1 cellular context compared by ENCODE assay signal in the genomic region with DNA sequence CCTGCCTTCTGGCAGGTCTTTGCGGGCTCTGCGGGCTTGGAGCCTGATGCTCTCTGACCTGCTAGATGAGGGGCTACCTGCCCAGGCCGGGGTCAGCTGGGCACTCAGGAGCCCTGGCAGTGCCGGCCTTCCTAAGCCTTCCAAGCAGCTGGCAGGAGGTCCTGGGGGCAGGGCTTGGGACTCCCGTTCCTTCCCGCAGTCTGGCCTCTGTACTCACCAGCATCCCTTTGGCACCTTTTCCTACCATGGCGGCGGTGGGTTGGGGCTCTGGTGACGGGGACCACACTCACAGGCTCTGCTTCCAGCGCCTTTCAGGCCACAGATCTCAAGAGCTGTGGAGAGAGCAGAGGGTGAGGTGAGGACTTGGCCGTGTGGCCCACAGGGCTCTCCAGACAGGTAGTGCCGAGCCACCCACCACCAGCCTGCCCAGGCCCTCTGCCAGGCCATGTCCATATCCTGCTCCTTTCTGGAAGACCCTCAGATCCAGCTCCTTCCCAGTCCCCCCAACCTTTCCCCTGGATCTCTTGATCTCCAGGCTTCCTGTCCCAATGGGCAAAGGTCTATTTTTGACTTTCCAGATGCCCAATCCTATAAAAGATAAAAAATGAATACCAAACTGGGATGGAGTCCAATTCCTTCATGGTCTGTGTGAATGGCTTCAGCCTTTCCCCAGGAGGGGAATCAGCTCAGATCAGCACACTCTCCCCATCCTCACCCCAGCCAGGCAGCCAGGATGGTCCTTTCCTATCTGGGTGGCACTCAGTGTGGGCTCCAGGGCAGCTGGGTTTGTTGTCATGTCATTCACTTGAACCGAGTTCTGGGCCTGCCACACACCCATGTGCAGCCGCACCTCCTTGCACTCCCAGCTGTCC.
A peak's percentile ranks its signal among the peaks of the same experiment; 100 is the strongest.
TF ChIP-seq lines count a peak whose summit lies in the region.

No MANE protein-coding gene starts in this region.

TF ChIP-seq in K562, 482 proteins besides CTCF, POLR2A, EP300 and RAD21:
- TF ChIP-seq TFAP4 (CRISPR knock-in tag; IDR thresholded peaks at IDR 0.05; ENCODE audit: borderline replicate concordance) (0 out of 2 replicates have a peak, but pooled peaks have one; percentile 14), RBFOX2 (IDR thresholded peaks at IDR 0.05; ENCODE audit: low read depth, low read length) (peak; percentile 39), PRMT5 (CRISPR knock-in tag; IDR thresholded peaks at IDR 0.05) (no peak), ZNF609 (CRISPR knock-in tag; IDR thresholded peaks at IDR 0.05; ENCODE audit: borderline replicate concordance) (no peak), POLR2G (IDR thresholded peaks at IDR 0.05; ENCODE audit: low read depth, low read length) (peak; percentile 48; the same call in 1 of the 2 replicates), NFE2L1 (tag; IDR thresholded peaks at IDR 0.05; ENCODE audit: borderline replicate concordance, low read depth) (no peak)
- TF ChIP-seq, protein P1, sequence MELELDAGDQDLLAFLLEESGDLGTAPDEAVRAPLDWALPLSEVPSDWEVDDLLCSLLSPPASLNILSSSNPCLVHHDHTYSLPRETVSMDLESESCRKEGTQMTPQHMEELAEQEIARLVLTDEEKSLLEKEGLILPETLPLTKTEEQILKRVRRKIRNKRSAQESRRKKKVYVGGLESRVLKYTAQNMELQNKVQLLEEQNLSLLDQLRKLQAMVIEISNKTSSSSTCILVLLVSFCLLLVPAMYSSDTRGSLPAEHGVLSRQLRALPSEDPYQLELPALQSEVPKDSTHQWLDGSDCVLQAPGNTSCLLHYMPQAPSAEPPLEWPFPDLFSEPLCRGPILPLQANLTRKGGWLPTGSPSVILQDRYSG (tag; conservative IDR thresholded peaks at IDR 0.05; ENCODE audit: low read depth), result no peak
TF ChIP-seq in K562: peak in this region for 3.
